Comparison of ENCODE assay signal across 29 cellular contexts in the genomic region with DNA sequence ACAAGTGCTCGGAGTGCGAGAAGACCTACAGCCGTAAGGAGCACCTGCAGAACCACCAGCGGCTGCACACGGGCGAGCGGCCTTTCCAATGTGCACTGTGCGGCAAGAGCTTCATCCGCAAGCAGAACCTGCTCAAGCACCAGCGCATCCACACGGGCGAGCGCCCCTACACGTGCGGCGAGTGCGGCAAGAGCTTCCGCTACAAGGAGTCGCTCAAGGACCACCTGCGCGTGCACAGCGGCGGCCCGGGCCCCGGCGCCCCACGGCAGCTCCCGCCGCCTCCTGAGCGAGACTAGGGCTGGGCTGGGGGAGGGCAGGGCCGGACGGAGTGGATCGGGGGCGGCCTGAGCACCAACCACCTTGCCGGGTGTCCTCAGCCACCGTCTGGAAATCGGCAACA.
"Had no signal": no experiment of that assay in that cellular context is flagged by ENCODE, and none has a peak within 500 bp of the region (broad histone marks: within the 10 kb centered on the region; RNA-seq: fewer than 3 reads in every experiment).

No MANE protein-coding gene starts in this region.

- H3K79me2 ChIP-seq: parathyroid adenoma had no signal

- H3K27me3 ChIP-seq: heart left ventricle, left lung, right lobe of liver, stomach, testis, thyroid gland, transverse colon, upper lobe of left lung had no signal

- ATAC-seq: left colon, left lung, psoas muscle had no signal

- H3K9me3 ChIP-seq: heart left ventricle, left lung, psoas muscle, right lobe of liver, stomach, testis, thyroid gland, transverse colon, upper lobe of left lung had no signal

- DNase-seq: heart left ventricle; hypothalamus; immature natural killer cell; kidney; left colon; left lung; mesendoderm; naive B cell; nucleus accumbens; right lobe of liver; stimulated activated CD4-positive, alpha-beta T cell treated with anti-CD3 and anti-CD28 coated beads, Interleukin-12 subunit alpha, Interleukin-12 subunit beta, amount 100 ng/mL, for 4 hours; stimulated activated CD4-positive, alpha-beta T cell treated with anti-CD3 and anti-CD28 coated beads, Interleukin-15, amount 100 ng/mL, for 24 hours; stimulated activated CD4-positive, alpha-beta T cell treated with anti-CD3 and anti-CD28 coated beads, Interleukin-2, amount 100 ng/mL, for 24 hours; stimulated activated CD4-positive, alpha-beta T cell treated with anti-CD3 and anti-CD28 coated beads, Interleukin-4, amount 100 ng/mL, for 1 hour; stimulated activated naive CD4-positive, alpha-beta T cell; stomach; testis; thyroid gland; transverse colon had no signal

- FAIRE-seq: islet of Langerhans, kidney, urothelium cell line had no signal

- H3K4me2 ChIP-seq: smooth muscle cell had no signal

- H3K27ac Mint-ChIP-seq: immature natural killer cell, mesothelial cell of epicardium, naive B cell, nephron had no signal

- H3K9me3 Mint-ChIP-seq: immature natural killer cell, mesothelial cell of epicardium, naive B cell, nephron, neural crest cell had no signal

- H3K27ac ChIP-seq: heart left ventricle, left lung, parathyroid adenoma, psoas muscle, right lobe of liver, stomach, testis, thyroid gland, transverse colon, upper lobe of left lung had no signal

- H3K9ac ChIP-seq: parathyroid adenoma had no signal

- H3K4me3 Mint-ChIP-seq: immature natural killer cell, mesothelial cell of epicardium, naive B cell, nephron, neural crest cell had no signal

- H3K4me3 ChIP-seq: heart left ventricle, left lung, lung, psoas muscle, right lobe of liver, smooth muscle cell, stomach, thyroid gland, transverse colon, upper lobe of left lung had no signal

- H3K4me1 Mint-ChIP-seq: immature natural killer cell, mesothelial cell of epicardium, nephron, neural crest cell had no signal

- H3K4me1 ChIP-seq: heart left ventricle, left lung, parathyroid adenoma, psoas muscle, right lobe of liver, stomach, testis, thyroid gland, upper lobe of left lung had no signal

- H2AFZ ChIP-seq: parathyroid adenoma had no signal
